20 cellular contexts compared by ENCODE assay signal in genomic region chr7:40239755-40240303, GRCh38.
"Had no signal": no experiment of that assay in that cellular context is flagged by ENCODE, and none has a peak within 500 bp of the region (broad histone marks: within the 10 kb centered on the region; RNA-seq: fewer than 3 reads in every experiment).

No MANE protein-coding gene starts in this region.

- H3K36me3 ChIP-seq: brain microvascular endothelial cell had no signal

- DNase-seq: activated CD4-positive, alpha-beta T cell treated with anti-CD3 and anti-CD28 coated beads, Interleukin-2, amount 50 U/mL, for 1 hour; activated CD4-positive, CD25-positive, alpha-beta regulatory T cell; activated CD8-positive, alpha-beta memory T cell treated with anti-CD3 and anti-CD28 coated beads, Interleukin-2, amount 50 U/mL, for 4 hours; activated CD8-positive, alpha-beta T cell treated with anti-CD3 and anti-CD28 coated beads for 36 hours; activated gamma-delta T cell treated with Interleukin-2 at 50 U/mL for 16 hours; activated naive CD4-positive, alpha-beta T cell treated with anti-CD3 and anti-CD28 coated beads, Interleukin-2, amount 10 ng/mL, durations not matched to agents 7 days and 5 days; activated naive CD8-positive, alpha-beta T cell treated with anti-CD3 and anti-CD28 coated beads for 36 hours; activated T-cell treated with anti-CD3 and anti-CD28 coated beads, Interleukin-2, amount 50 U/mL, for 72 hours; brain microvascular endothelial cell; MM.1S; NCI-H1105 treated with DMSO at 0.1 percent for 48 hours; NCI-H1436 treated with DMSO at 0.1 percent for 48 hours; NCI-H187; NCI-H2081; NCI-H524; NCI-H774; NK-92 treated with Interleukin-12 subunit alpha and Interleukin-12 subunit beta, amount 100 ng/mL, for 24 hours; OCI-M1; RPMI8226; T-helper 9 cell had no signal

- H3K27me3 ChIP-seq: brain microvascular endothelial cell had no signal

- H3K27ac ChIP-seq: brain microvascular endothelial cell had no signal
